ENCODE assay signal across 11 cellular contexts in genomic region chr11:13009476-13009920, GRCh38. TPM values are rescaled to one million over a fixed set of nuclear protein-coding genes. Genes with fewer than 3 reads are reported as not detected.
DNase-seq lines count a peak whose midpoint lies in the region; ATAC-seq lines count a peak whose summit lies in the region.
"Had no signal": no experiment of that assay in that cellular context is flagged by ENCODE, and none has a peak within 500 bp of the region (broad histone marks: within the 10 kb centered on the region; RNA-seq: fewer than 3 reads in every experiment).

No MANE protein-coding gene starts in this region.

- H3K9ac ChIP-seq in NT2/D1 (ENCODE audit: insufficient read length, low read depth) (peak overlapping the region; percentile 74), rectal smooth muscle tissue (ENCODE audit: low read length) (no peak overlapping the region)

- peaks cover 89% of the 10 kb centered on the region for H3K27me3 Mint-ChIP-seq in activated T-cell treated with anti-CD3 and anti-CD28 coated beads, Interleukin-2, amount 50 U/mL, for 24 hours

- peaks cover 9% of the 10 kb centered on the region for H3K4me1 Mint-ChIP-seq in activated T-cell treated with anti-CD3 and anti-CD28 coated beads, Interleukin-2, amount 50 U/mL, for 24 hours (ENCODE audit: low read depth)

- peaks cover 16% of the 10 kb centered on the region; the same call in 1 of the 2 replicates for H3K9me3 ChIP-seq in NT2/D1 (ENCODE audit: insufficient read depth, low read length)

- H3K36me3 Mint-ChIP-seq in activated T-cell treated with anti-CD3 and anti-CD28 coated beads, Interleukin-2, amount 50 U/mL, for 24 hours (ENCODE audit: low read depth) = no peaks in the 10 kb centered on the region

- H3K27me3 ChIP-seq in NT2/D1 (ENCODE audit: insufficient read depth, insufficient read length) = peaks cover 56% of the 10 kb centered on the region
- H3K27me3 ChIP-seq in rectal smooth muscle tissue (ENCODE audit: control insufficient read depth, insufficient read depth, low read length) = peaks cover 20% of the 10 kb centered on the region

- ATAC-seq in left ventricle myocardium superior (no peak), HG02678 (IDR thresholded peaks at IDR 0.05; ENCODE audit: unreplicated experiment) (no peak), HG02571 (IDR thresholded peaks at IDR 0.05; ENCODE audit: unreplicated experiment) (no peak)

- intact Hi-C loops in left ventricle myocardium superior (cut with micrococcal nuclease) = no loop called here

- DNase-seq in D341Med (ENCODE audit: low spot score) = peak; percentile 71
- DNase-seq in NT2/D1 (ENCODE audit: low read depth, low spot score) = no peak
- DNase-seq in left ventricle myocardium superior = peak; percentile 24
- no peak for DNase-seq in HuH-7 (ENCODE audit: low spot score)
- no peak for DNase-seq in activated T-cell treated with anti-CD3 and anti-CD28 coated beads, Interleukin-2, amount 50 U/mL, for 24 hours
- DNase-seq: activated CD4-positive, alpha-beta T cell treated with anti-CD3 and anti-CD28 coated beads, Interleukin-2, amount 50 U/mL, for 4 hours; central memory CD4-positive, alpha-beta T cell; OCI-M1 had no signal

- H3K9me3 Mint-ChIP-seq in activated T-cell treated with anti-CD3 and anti-CD28 coated beads, Interleukin-2, amount 50 U/mL, for 24 hours = no peaks in the 10 kb centered on the region

- H3K27ac ChIP-seq in rectal smooth muscle tissue (ENCODE audit: low read depth, low read length) = no peak overlapping the region

- H3K4me1 ChIP-seq in NT2/D1 (ENCODE audit: insufficient read depth, insufficient read length) (no peaks in the 10 kb centered on the region), rectal smooth muscle tissue (ENCODE audit: control insufficient read depth, insufficient read depth, low read length) (no peaks in the 10 kb centered on the region)

- H3K36me3 ChIP-seq in NT2/D1 (ENCODE audit: insufficient read depth, insufficient read length, low read length) (no peaks in the 10 kb centered on the region), rectal smooth muscle tissue (ENCODE audit: control insufficient read depth, insufficient read depth, low read length) (no peaks in the 10 kb centered on the region)

- H3K4me3 Mint-ChIP-seq in activated T-cell treated with anti-CD3 and anti-CD28 coated beads, Interleukin-2, amount 50 U/mL, for 24 hours = no peak overlapping the region

- H3K4me3 ChIP-seq in NT2/D1 (ENCODE audit: insufficient read length, low read depth) (peak overlapping the region; percentile 55), rectal smooth muscle tissue (ENCODE audit: low read length) (peak overlapping the region; percentile 52)

- no peak overlapping the region for H3K27ac Mint-ChIP-seq in activated T-cell treated with anti-CD3 and anti-CD28 coated beads, Interleukin-2, amount 50 U/mL, for 24 hours

RNA-seq across cellular contexts. Expression of gene RASSF10, which starts 0.4 kb away (rescaled TPM):
- 0.42 TPM for total RNA-seq in left ventricle myocardium superior

Comparison
In these comparisons a context has a peak if more than half of its experiments do, and no peak if none do; other contexts are left out.
1. DNase-seq: peak in D341Med (single experiment) and left ventricle myocardium superior (single experiment); none in NT2/D1 (single experiment), HuH-7 (single experiment) and activated T-cell treated with anti-CD3 and anti-CD28 coated beads, Interleukin-2, amount 50 U/mL, for 24 hours (single experiment).